ENCODE assay signal across 1 cellular context in genomic region chr17:7579839-7580630, GRCh38.
TF ChIP-seq lines count a peak whose summit lies in the region.

No MANE protein-coding gene starts in this region.

TF ChIP-seq in HepG2, 621 proteins besides CTCF, POLR2A, EP300 and RAD21 (continued from another document):
- TF ChIP-seq ARID2 (CRISPR knock-in tag; IDR thresholded peaks at IDR 0.05; ENCODE audit: borderline replicate concordance) (no peak), ZHX2 (IDR thresholded peaks at IDR 0.05; ENCODE audit: low read depth) (no peak), ZHX2 (CRISPR knock-in tag; IDR thresholded peaks at IDR 0.05; ENCODE audit: borderline replicate concordance) (no peak), ZNF639 (CRISPR knock-in tag; conservative IDR thresholded peaks at IDR 0.05) (no peak), MYPOP (CRISPR knock-in tag; IDR thresholded peaks at IDR 0.05) (no peak), ZNF589 (CRISPR knock-in tag; conservative IDR thresholded peaks at IDR 0.05) (no peak), PAX8 (CRISPR knock-in tag; IDR thresholded peaks at IDR 0.05; ENCODE audit: borderline replicate concordance) (0 out of 2 replicates have a peak, but pooled peaks have one; percentile 36), HES4 (CRISPR knock-in tag; IDR thresholded peaks at IDR 0.05; ENCODE audit: borderline replicate concordance) (no peak), ISL2 (CRISPR knock-in tag; IDR thresholded peaks at IDR 0.05) (no peak)
